In genomic region chr11:76781861-76782500, GRCh38 we compare ENCODE assay signal across 9 cellular contexts.
DNase-seq lines count a peak whose midpoint lies in the region; ATAC-seq and TF ChIP-seq lines count a peak whose summit lies in the region.
"Had no signal": no experiment of that assay in that cellular context is flagged by ENCODE, and none has a peak within 500 bp of the region (broad histone marks: within the 10 kb centered on the region; RNA-seq: fewer than 3 reads in every experiment).

No MANE protein-coding gene starts in this region.

- H3K4me1 Mint-ChIP-seq in effector memory CD8-positive, alpha-beta T cell (ENCODE audit: low read depth in 2 of 2) = peaks cover 4 to 6% of the 10 kb centered on the region in 2 donors
- peaks cover 57% of the 10 kb centered on the region for H3K4me1 Mint-ChIP-seq in nephron

- TF ChIP-seq CTCF in AG10803 (conservative IDR thresholded peaks at IDR 0.05; ENCODE audit: low read length) = no peak
- TF ChIP-seq CTCF in NB4 (IDR thresholded peaks at IDR 0.05; ENCODE audit: low read depth, low read length) = no peak
- TF ChIP-seq CTCF in nephron (IDR thresholded peaks at IDR 0.05; ENCODE audit: unreplicated experiment in 3 of 3) = no peak

- H3K27ac Mint-ChIP-seq in effector memory CD8-positive, alpha-beta T cell = no peak overlapping the region
- peak overlapping the region; percentile 96 to 98 (median 97) for H3K27ac Mint-ChIP-seq in nephron

- no peak for DNase-seq in AG10803 (ENCODE audit: low read depth)
- DNase-seq in NB4 (ENCODE audit: low read depth) = peak; percentile 27
- DNase-seq in effector memory CD8-positive, alpha-beta T cell = no peak
- no peak for DNase-seq in NCI-H1436 (lab: John Stamatoyannopoulos, UW)
- no peak for DNase-seq in HPDE6-E6E7 (ENCODE audit: extremely low spot score)
- DNase-seq: SIG-M5 had no signal

- peak overlapping the region; percentile 55 to 67 for H3K4me3 Mint-ChIP-seq in effector memory CD8-positive, alpha-beta T cell
- peak overlapping the region; percentile 84 to 90 (median 88) for H3K4me3 Mint-ChIP-seq in nephron

- H3K9me3 Mint-ChIP-seq in effector memory CD8-positive, alpha-beta T cell = peaks cover 5 to 8% of the 10 kb centered on the region in 2 donors
- H3K9me3 Mint-ChIP-seq in nephron = peaks cover 9% of the 10 kb centered on the region

- H3K4me3 ChIP-seq in AG10803 (ENCODE audit: low read length) = peak overlapping the region; percentile 57
- H3K4me3 ChIP-seq in NB4 (ENCODE audit: low read depth, low read length) = peak overlapping the region; percentile 79

- no peak for ATAC-seq in effector memory CD8-positive, alpha-beta T cell (replicated peaks)
- ATAC-seq in HG03460 (IDR thresholded peaks at IDR 0.05; ENCODE audit: unreplicated experiment) (no peak), HG03469 (IDR thresholded peaks at IDR 0.05; ENCODE audit: unreplicated experiment) (no peak)

- no peak for TF ChIP-seq POLR2A in NB4 (IDR thresholded peaks at IDR 0.05; ENCODE audit: extremely low read depth, insufficient read length)

- peaks cover 70 to 82% of the 10 kb centered on the region in 2 donors for H3K27me3 Mint-ChIP-seq in effector memory CD8-positive, alpha-beta T cell
- H3K27me3 Mint-ChIP-seq in nephron (ENCODE audit: low read depth) = no peaks in the 10 kb centered on the region

- no peaks in the 10 kb centered on the region for H3K36me3 Mint-ChIP-seq in effector memory CD8-positive, alpha-beta T cell (ENCODE audit: insufficient read depth)
- H3K36me3 Mint-ChIP-seq in nephron (ENCODE audit: low read depth) = peaks cover 18% of the 10 kb centered on the region

Comparison
In these comparisons a context has a peak if more than half of its experiments do, and no peak if none do; other contexts are left out.
1. H3K27ac Mint-ChIP-seq: peak in nephron (3 of 3); none in effector memory CD8-positive, alpha-beta T cell (0 of 2).